ENCODE assay signal across 1 cellular context in the genomic region with DNA sequence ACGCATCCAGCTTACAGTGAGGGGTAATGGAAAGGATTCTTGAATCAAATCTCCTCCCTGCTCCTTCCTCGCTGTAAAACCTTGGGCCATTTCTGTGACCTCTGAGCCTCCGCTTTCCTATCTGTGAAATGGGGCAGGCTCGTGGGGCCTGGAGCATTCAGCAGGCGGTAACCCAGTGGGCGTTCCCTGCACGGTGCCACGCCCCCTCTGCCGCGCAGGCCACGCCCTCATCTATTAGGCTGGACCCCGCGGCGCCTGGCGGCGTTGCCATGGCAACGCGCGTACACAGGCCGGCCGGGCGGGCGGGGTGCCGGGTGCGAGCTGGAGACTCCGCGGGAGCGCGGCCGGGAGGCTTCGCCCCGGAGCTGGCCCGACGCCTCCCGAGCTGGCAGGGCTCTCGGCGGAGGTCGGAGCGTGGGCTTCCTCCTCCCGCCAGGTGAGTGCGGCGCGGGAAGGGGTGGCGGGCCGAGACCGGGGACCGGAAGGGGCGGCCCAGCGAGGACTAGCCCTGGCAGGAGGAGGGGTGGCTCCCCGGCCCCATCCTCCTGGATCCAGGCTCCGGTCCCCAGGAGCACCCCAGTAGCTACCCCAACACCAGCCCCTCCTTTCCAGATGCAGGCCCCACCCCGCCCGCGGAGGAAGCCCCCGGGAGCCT.
TF ChIP-seq lines count a peak whose summit lies in the region.

A gene (plus strand): TSS at position 264 of the 655 bp plus-strand sequence. CDS start 4,562 bp downstream, outside the sequence.

TF ChIP-seq in H1, 55 proteins besides CTCF, POLR2A, EP300 and RAD21 (continued from another document):
- peak; percentile 56 for TF ChIP-seq KDM4A (IDR thresholded peaks at IDR 0.05; ENCODE audit: low read depth, low read length, severe bottlenecking)
- TF ChIP-seq BRCA1 (IDR thresholded peaks at IDR 0.05; ENCODE audit: low read depth, low read length), result no peak
- TF ChIP-seq CHD2 (IDR thresholded peaks at IDR 0.05; ENCODE audit: low read length), result no peak
- TF ChIP-seq SUZ12 (IDR thresholded peaks at IDR 0.05; ENCODE audit: low read length), result no peak
- TF ChIP-seq HDAC2 (IDR thresholded peaks at IDR 0.05; ENCODE audit: borderline replicate concordance in 1 of 2, low read depth in 2 of 2, low read length in 2 of 2), result peak in 1 of 2 experiments; percentile 95; a peak in 2 of 4 replicates
- no peak for TF ChIP-seq SIRT6 (IDR thresholded peaks at IDR 0.05; ENCODE audit: low read length)
- TF ChIP-seq KDM1A (IDR thresholded peaks at IDR 0.05; ENCODE audit: borderline replicate concordance, low read length), result peak; percentile 97
- TF ChIP-seq KDM5A (IDR thresholded peaks at IDR 0.05; ENCODE audit: low read length), result no peak
- no peak for TF ChIP-seq CHD1 (IDR thresholded peaks at IDR 0.05; ENCODE audit: low read depth, low read length)
- no peak for TF ChIP-seq POLR2AphosphoS5 (IDR thresholded peaks at IDR 0.05; ENCODE audit: low read depth, low read length)
- no peak for TF ChIP-seq TBP (IDR thresholded peaks at IDR 0.05; ENCODE audit: low read depth, low read length)
- TF ChIP-seq CREB1 (IDR thresholded peaks at IDR 0.05), result peak; percentile 11; the same call in 1 of the 2 replicates
- peak; percentile 97 for TF ChIP-seq ASH2L (IDR thresholded peaks at IDR 0.05; ENCODE audit: low read length)
- no peak for TF ChIP-seq GABPA (IDR thresholded peaks at IDR 0.05; ENCODE audit: borderline replicate concordance, insufficient read depth, low read length)
- TF ChIP-seq, protein P1, sequence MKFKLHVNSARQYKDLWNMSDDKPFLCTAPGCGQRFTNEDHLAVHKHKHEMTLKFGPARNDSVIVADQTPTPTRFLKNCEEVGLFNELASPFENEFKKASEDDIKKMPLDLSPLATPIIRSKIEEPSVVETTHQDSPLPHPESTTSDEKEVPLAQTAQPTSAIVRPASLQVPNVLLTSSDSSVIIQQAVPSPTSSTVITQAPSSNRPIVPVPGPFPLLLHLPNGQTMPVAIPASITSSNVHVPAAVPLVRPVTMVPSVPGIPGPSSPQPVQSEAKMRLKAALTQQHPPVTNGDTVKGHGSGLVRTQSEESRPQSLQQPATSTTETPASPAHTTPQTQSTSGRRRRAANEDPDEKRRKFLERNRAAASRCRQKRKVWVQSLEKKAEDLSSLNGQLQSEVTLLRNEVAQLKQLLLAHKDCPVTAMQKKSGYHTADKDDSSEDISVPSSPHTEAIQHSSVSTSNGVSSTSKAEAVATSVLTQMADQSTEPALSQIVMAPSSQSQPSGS (IDR thresholded peaks at IDR 0.05; ENCODE audit: low read length), result no peak
- no peak for TF ChIP-seq EGR1 (IDR thresholded peaks at IDR 0.05; ENCODE audit: borderline replicate concordance, low read depth, low read length)
- TF ChIP-seq CEBPB (IDR thresholded peaks at IDR 0.05; ENCODE audit: low read depth, low read length), result no peak
- no peak for TF ChIP-seq BCL11A (IDR thresholded peaks at IDR 0.05; ENCODE audit: low read depth in 2 of 2, low read length in 2 of 2)
- no peak for TF ChIP-seq RNF2 (IDR thresholded peaks at IDR 0.05; ENCODE audit: borderline replicate concordance, low read depth, low read length, missing control alignments, poor library complexity, severe bottlenecking)
- no peak for TF ChIP-seq TAF7 (optimal IDR thresholded peaks at IDR 0.05; ENCODE audit: borderline replicate concordance, low read depth, low read length)
- TF ChIP-seq, protein P2, sequence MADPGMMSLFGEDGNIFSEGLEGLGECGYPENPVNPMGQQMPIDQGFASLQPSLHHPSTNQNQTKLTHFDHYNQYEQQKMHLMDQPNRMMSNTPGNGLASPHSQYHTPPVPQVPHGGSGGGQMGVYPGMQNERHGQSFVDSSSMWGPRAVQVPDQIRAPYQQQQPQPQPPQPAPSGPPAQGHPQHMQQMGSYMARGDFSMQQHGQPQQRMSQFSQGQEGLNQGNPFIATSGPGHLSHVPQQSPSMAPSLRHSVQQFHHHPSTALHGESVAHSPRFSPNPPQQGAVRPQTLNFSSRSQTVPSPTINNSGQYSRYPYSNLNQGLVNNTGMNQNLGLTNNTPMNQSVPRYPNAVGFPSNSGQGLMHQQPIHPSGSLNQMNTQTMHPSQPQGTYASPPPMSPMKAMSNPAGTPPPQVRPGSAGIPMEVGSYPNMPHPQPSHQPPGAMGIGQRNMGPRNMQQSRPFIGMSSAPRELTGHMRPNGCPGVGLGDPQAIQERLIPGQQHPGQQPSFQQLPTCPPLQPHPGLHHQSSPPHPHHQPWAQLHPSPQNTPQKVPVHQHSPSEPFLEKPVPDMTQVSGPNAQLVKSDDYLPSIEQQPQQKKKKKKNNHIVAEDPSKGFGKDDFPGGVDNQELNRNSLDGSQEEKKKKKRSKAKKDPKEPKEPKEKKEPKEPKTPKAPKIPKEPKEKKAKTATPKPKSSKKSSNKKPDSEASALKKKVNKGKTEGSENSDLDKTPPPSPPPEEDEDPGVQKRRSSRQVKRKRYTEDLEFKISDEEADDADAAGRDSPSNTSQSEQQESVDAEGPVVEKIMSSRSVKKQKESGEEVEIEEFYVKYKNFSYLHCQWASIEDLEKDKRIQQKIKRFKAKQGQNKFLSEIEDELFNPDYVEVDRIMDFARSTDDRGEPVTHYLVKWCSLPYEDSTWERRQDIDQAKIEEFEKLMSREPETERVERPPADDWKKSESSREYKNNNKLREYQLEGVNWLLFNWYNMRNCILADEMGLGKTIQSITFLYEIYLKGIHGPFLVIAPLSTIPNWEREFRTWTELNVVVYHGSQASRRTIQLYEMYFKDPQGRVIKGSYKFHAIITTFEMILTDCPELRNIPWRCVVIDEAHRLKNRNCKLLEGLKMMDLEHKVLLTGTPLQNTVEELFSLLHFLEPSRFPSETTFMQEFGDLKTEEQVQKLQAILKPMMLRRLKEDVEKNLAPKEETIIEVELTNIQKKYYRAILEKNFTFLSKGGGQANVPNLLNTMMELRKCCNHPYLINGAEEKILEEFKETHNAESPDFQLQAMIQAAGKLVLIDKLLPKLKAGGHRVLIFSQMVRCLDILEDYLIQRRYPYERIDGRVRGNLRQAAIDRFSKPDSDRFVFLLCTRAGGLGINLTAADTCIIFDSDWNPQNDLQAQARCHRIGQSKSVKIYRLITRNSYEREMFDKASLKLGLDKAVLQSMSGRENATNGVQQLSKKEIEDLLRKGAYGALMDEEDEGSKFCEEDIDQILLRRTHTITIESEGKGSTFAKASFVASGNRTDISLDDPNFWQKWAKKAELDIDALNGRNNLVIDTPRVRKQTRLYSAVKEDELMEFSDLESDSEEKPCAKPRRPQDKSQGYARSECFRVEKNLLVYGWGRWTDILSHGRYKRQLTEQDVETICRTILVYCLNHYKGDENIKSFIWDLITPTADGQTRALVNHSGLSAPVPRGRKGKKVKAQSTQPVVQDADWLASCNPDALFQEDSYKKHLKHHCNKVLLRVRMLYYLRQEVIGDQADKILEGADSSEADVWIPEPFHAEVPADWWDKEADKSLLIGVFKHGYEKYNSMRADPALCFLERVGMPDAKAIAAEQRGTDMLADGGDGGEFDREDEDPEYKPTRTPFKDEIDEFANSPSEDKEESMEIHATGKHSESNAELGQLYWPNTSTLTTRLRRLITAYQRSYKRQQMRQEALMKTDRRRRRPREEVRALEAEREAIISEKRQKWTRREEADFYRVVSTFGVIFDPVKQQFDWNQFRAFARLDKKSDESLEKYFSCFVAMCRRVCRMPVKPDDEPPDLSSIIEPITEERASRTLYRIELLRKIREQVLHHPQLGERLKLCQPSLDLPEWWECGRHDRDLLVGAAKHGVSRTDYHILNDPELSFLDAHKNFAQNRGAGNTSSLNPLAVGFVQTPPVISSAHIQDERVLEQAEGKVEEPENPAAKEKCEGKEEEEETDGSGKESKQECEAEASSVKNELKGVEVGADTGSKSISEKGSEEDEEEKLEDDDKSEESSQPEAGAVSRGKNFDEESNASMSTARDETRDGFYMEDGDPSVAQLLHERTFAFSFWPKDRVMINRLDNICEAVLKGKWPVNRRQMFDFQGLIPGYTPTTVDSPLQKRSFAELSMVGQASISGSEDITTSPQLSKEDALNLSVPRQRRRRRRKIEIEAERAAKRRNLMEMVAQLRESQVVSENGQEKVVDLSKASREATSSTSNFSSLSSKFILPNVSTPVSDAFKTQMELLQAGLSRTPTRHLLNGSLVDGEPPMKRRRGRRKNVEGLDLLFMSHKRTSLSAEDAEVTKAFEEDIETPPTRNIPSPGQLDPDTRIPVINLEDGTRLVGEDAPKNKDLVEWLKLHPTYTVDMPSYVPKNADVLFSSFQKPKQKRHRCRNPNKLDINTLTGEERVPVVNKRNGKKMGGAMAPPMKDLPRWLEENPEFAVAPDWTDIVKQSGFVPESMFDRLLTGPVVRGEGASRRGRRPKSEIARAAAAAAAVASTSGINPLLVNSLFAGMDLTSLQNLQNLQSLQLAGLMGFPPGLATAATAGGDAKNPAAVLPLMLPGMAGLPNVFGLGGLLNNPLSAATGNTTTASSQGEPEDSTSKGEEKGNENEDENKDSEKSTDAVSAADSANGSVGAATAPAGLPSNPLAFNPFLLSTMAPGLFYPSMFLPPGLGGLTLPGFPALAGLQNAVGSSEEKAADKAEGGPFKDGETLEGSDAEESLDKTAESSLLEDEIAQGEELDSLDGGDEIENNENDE (IDR thresholded peaks at IDR 0.05; ENCODE audit: insufficient replicate concordance, low read length), result no peak
- TF ChIP-seq ZNF274 (IDR thresholded peaks at IDR 0.05; ENCODE audit: borderline replicate concordance, extremely low read depth, low read length), result no peak
- no peak for TF ChIP-seq SP2 (IDR thresholded peaks at IDR 0.05; ENCODE audit: low read length)
- TF ChIP-seq SAP30 (IDR thresholded peaks at IDR 0.05; ENCODE audit: insufficient read depth, insufficient replicate concordance, low read length), result peak; percentile 19
- TF ChIP-seq EZH2 (IDR thresholded peaks at IDR 0.05; ENCODE audit: low read depth, low read length, severe bottlenecking), result no peak
- TF ChIP-seq, protein P3, sequence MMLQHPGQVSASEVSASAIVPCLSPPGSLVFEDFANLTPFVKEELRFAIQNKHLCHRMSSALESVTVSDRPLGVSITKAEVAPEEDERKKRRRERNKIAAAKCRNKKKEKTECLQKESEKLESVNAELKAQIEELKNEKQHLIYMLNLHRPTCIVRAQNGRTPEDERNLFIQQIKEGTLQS (IDR thresholded peaks at IDR 0.05; ENCODE audit: insufficient read depth, low read depth, low read length), result no peak
- no peak for TF ChIP-seq MAFK (IDR thresholded peaks at IDR 0.05; ENCODE audit: low read depth, low read length)
- TF ChIP-seq TAF1 (IDR thresholded peaks at IDR 0.05; ENCODE audit: low read depth, low read length), result no peak
- peak; percentile 100 for TF ChIP-seq RBBP5 (IDR thresholded peaks at IDR 0.05; ENCODE audit: borderline replicate concordance, low read depth, low read length)
- 0 out of 2 replicates have a peak, but pooled peaks have one; percentile 31 for TF ChIP-seq PHF8 (conservative IDR thresholded peaks at IDR 0.05; ENCODE audit: low read depth, low read length)
- no peak for TF ChIP-seq JUND (IDR thresholded peaks at IDR 0.05; ENCODE audit: low read length)
- TF ChIP-seq, protein P4, sequence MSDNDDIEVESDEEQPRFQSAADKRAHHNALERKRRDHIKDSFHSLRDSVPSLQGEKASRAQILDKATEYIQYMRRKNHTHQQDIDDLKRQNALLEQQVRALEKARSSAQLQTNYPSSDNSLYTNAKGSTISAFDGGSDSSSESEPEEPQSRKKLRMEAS (IDR thresholded peaks at IDR 0.05), result peak; percentile 63
- no peak for TF ChIP-seq GTF2F1 (IDR thresholded peaks at IDR 0.05; ENCODE audit: borderline replicate concordance, low read depth, low read length)
- TF ChIP-seq SP4 (IDR thresholded peaks at IDR 0.05; ENCODE audit: low read length), result peak; percentile 59; the same call in 1 of the 2 replicates
- TF ChIP-seq, protein P5, sequence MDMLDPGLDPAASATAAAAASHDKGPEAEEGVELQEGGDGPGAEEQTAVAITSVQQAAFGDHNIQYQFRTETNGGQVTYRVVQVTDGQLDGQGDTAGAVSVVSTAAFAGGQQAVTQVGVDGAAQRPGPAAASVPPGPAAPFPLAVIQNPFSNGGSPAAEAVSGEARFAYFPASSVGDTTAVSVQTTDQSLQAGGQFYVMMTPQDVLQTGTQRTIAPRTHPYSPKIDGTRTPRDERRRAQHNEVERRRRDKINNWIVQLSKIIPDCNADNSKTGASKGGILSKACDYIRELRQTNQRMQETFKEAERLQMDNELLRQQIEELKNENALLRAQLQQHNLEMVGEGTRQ (IDR thresholded peaks at IDR 0.05; ENCODE audit: low read length), result no peak
- TF ChIP-seq RXRA (IDR thresholded peaks at IDR 0.05; ENCODE audit: insufficient read depth, low read depth, low read length), result no peak
- no peak for TF ChIP-seq TCF12 (IDR thresholded peaks at IDR 0.05; ENCODE audit: low read depth, low read length)
- TF ChIP-seq SIN3A (conservative IDR thresholded peaks at IDR 0.05 in 1 of 2, IDR thresholded peaks at IDR 0.05 in 1 of 2; ENCODE audit: low read depth in 1 of 2, low read length in 2 of 2), result peak; percentile 84 to 89; a peak in 3 of 4 replicates
- no peak for TF ChIP-seq JUN (IDR thresholded peaks at IDR 0.05; ENCODE audit: low read depth, low read length)
